In the genomic region with DNA sequence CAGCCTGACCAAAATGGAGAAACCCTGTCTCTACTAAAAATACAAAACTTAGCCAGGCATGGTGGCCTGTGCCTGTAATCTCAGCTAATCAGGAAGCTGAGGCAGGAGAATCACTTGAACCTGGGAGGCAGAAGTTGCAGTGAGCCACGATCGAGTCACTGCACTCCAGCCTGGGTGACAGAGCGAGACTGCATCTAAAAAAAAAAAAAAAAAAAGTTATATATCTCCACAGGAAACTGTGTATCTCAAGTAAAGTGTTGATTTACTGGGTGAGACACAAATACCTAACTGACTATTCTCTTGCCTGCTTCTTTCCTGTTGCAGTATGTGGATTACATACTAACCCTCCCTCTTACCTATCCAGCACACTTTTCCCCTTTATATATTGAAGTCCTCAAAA, we compare ENCODE assay signal across 1 cellular context. TPM values are rescaled to one million over a fixed set of nuclear protein-coding genes. Genes with fewer than 3 reads are reported as not detected.
"Had no signal": no experiment of that assay in that cellular context is flagged by ENCODE, and none has a peak within 500 bp of the region (broad histone marks: within the 10 kb centered on the region; RNA-seq: fewer than 3 reads in every experiment).

No MANE protein-coding gene starts in this region.

RNA-seq across cellular contexts. Expression of a gene that starts 27.1 kb away (rescaled TPM):
- total RNA-seq: astrocyte had no signal

RNA-seq across cellular contexts. Expression of a gene that starts 43.5 kb away (rescaled TPM):
- total RNA-seq: astrocyte had no signal
